Comparison of ENCODE assay signal across 1 cellular context in the genomic region with DNA sequence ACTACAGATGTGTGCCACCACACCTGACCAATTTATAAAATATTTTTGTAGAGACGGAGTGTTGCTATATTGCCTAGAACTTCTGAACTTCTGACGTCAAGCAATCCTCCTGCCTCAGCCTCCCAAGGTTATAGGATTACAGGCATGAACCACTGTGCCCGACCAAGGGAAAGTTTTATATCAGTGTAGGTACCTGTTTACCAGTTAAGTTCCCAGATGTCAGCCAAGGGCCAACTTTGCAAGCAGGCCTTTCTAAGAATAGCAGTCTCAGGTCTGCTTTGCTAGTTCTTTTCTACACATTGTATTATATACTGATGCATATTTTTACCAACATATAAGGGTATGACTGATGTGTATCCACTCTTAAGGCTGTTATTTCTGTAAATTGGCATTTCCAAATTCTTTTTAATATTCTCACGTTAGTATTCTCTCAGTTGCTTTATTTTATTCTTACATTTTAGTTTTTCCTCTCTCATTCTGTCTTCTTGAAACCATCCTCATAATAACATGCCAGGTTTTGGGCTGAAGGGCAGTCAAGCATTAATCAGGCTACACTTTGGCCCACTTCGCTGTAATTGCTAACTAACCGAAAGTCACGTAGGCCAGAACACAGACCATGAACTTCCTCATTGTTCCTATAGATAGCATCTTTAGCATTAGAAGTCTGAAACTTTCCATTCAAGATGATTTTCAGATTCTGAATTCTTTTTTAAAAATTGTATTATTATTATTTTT.
TF ChIP-seq lines count a peak whose summit lies in the region.

No MANE protein-coding gene starts in this region.

TF ChIP-seq in GM12878, 131 proteins besides CTCF, POLR2A, EP300 and RAD21 (continued from another document):
- TF ChIP-seq, protein P1, sequence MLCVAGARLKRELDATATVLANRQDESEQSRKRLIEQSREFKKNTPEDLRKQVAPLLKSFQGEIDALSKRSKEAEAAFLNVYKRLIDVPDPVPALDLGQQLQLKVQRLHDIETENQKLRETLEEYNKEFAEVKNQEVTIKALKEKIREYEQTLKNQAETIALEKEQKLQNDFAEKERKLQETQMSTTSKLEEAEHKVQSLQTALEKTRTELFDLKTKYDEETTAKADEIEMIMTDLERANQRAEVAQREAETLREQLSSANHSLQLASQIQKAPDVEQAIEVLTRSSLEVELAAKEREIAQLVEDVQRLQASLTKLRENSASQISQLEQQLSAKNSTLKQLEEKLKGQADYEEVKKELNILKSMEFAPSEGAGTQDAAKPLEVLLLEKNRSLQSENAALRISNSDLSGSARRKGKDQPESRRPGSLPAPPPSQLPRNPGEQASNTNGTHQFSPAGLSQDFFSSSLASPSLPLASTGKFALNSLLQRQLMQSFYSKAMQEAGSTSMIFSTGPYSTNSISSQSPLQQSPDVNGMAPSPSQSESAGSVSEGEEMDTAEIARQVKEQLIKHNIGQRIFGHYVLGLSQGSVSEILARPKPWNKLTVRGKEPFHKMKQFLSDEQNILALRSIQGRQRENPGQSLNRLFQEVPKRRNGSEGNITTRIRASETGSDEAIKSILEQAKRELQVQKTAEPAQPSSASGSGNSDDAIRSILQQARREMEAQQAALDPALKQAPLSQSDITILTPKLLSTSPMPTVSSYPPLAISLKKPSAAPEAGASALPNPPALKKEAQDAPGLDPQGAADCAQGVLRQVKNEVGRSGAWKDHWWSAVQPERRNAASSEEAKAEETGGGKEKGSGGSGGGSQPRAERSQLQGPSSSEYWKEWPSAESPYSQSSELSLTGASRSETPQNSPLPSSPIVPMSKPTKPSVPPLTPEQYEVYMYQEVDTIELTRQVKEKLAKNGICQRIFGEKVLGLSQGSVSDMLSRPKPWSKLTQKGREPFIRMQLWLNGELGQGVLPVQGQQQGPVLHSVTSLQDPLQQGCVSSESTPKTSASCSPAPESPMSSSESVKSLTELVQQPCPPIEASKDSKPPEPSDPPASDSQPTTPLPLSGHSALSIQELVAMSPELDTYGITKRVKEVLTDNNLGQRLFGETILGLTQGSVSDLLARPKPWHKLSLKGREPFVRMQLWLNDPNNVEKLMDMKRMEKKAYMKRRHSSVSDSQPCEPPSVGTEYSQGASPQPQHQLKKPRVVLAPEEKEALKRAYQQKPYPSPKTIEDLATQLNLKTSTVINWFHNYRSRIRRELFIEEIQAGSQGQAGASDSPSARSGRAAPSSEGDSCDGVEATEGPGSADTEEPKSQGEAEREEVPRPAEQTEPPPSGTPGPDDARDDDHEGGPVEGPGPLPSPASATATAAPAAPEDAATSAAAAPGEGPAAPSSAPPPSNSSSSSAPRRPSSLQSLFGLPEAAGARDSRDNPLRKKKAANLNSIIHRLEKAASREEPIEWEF (IDR thresholded peaks at IDR 0.05; ENCODE audit: insufficient replicate concordance, low read depth, low read length): no peak
- TF ChIP-seq STAT3 (IDR thresholded peaks at IDR 0.05; ENCODE audit: low read depth, low read length) (no peak), ZNF687 (IDR thresholded peaks at IDR 0.05) (no peak), SP1 (IDR thresholded peaks at IDR 0.05; ENCODE audit: low read depth, low read length) (peak; percentile 54), PAX5 (IDR thresholded peaks at IDR 0.05; ENCODE audit: borderline replicate concordance, low read depth, low read length) (peak; percentile 94), PRDM15 (CRISPR knock-in tag; IDR thresholded peaks at IDR 0.05) (no peak), ATF3 (IDR thresholded peaks at IDR 0.05; ENCODE audit: borderline replicate concordance, extremely low read depth, low read depth, low read length) (no peak), ETV6 (conservative IDR thresholded peaks at IDR 0.05 in 1 of 2, IDR thresholded peaks at IDR 0.05 in 1 of 2; ENCODE audit: borderline replicate concordance in 1 of 2, low read depth in 1 of 2) (no peak; a peak in 1 of 4 replicates), POLR2AphosphoS5 (IDR thresholded peaks at IDR 0.05; ENCODE audit: low read length) (no peak), GATAD2B (conservative IDR thresholded peaks at IDR 0.05; ENCODE audit: low read depth) (no peak), CHD1 (IDR thresholded peaks at IDR 0.05; ENCODE audit: low read depth, low read length) (no peak)
